Comparison of ENCODE assay signal across 8 cellular contexts in the genomic region with DNA sequence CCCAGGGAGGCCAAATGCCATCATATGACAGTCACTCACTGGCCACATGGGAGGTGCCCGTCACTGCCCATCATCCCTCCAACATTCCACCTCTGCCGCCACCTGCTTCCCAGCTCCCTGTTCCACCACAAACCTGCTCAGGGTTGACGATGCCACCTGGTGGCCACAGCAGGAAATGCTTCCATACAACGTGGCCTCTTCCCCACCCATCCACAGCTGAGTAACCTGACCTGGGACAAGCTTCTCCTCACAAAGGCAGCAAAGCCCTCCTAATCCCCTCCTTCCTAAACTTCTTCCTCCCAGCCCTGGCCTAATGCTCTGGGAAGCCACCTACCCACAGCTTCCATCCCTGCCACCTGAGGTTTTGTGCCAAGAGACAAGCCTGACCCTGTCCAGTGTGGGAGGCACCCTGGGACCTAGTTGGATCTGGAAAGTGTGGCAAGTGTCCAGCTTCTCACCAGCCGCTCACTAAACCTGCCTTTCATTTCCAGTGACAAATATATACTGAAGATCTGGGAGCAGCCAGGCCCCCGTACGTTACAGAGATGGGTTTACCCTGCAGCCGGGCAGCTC.
DNase-seq lines count a peak whose midpoint lies in the region; TF ChIP-seq lines count a peak whose summit lies in the region.

No MANE protein-coding gene starts in this region.

- H2AFZ ChIP-seq in SU-DHL-6 (ENCODE audit: low read depth, low read length, severe bottlenecking): no peak overlapping the region

- H3K36me3 ChIP-seq in BLaER1 (no peaks in the 10 kb centered on the region), SU-DHL-6 (ENCODE audit: low read length) (no peaks in the 10 kb centered on the region)

- H3K4me2 ChIP-seq in BLaER1 (peak overlapping the region; percentile 76), SU-DHL-6 (ENCODE audit: low read depth, low read length, poor library complexity, severe bottlenecking) (no peak overlapping the region)

- peaks cover 48% of the 10 kb centered on the region for H3K4me1 ChIP-seq in BLaER1

- TF ChIP-seq CTCF in GM12874 (IDR thresholded peaks at IDR 0.05; ENCODE audit: insufficient read depth, low read depth, low read length) (peak; percentile 73), SU-DHL-6 (IDR thresholded peaks at IDR 0.05; ENCODE audit: insufficient read depth, low read length, poor library complexity, severe bottlenecking) (peak; percentile 43), fibroblast of mammary gland (conservative IDR thresholded peaks at IDR 0.05; ENCODE audit: control insufficient read depth, insufficient read depth, low read depth, low read length) (peak; percentile 76), coronary artery (IDR thresholded peaks at IDR 0.05) (no peak)

- peaks cover 45% of the 10 kb centered on the region for H3K27me3 ChIP-seq in BLaER1
- no peaks in the 10 kb centered on the region for H3K27me3 ChIP-seq in SU-DHL-6 (ENCODE audit: low read length)

- H3K4me3 ChIP-seq in BLaER1: no peak overlapping the region
- no peak overlapping the region for H3K4me3 ChIP-seq in SU-DHL-6 (ENCODE audit: insufficient read depth, low read length, poor library complexity, severe bottlenecking)
- H3K4me3 ChIP-seq in fibroblast of mammary gland (ENCODE audit: control insufficient read depth, low read depth, low read length): no peak overlapping the region
- H3K4me3 ChIP-seq in coronary artery: no peak overlapping the region

- H3F3A ChIP-seq in SU-DHL-6 (ENCODE audit: insufficient read depth): 0 out of 2 replicates have a peak, but pooled peaks cover 3% of the 10 kb centered on the region

- H4K20me1 ChIP-seq in BLaER1: peaks cover 24% of the 10 kb centered on the region
- H4K20me1 ChIP-seq in SU-DHL-6 (ENCODE audit: low read depth, low read length): no peaks in the 10 kb centered on the region

- H3K27ac ChIP-seq in BLaER1 (peak overlapping the region; percentile 39; the same call in 1 of the 2 replicates), SU-DHL-6 (ENCODE audit: low read depth, low read length) (no peak overlapping the region), coronary artery (no peak overlapping the region)

- intact Hi-C loops in posterior cingulate gyrus (cut with DNase I): no loop called here

- H3K9ac ChIP-seq in BLaER1 (0 out of 2 replicates have a peak overlapping the region, but pooled peaks have one; percentile 26), SU-DHL-6 (ENCODE audit: low read length) (no peak overlapping the region)

- H3K79me2 ChIP-seq in SU-DHL-6 (ENCODE audit: insufficient read depth, low read length): no peaks in the 10 kb centered on the region

- H3K9me3 ChIP-seq in BLaER1: peaks cover 10% of the 10 kb centered on the region
- H3K9me3 ChIP-seq in SU-DHL-6 (ENCODE audit: insufficient read depth, low read length): no peaks in the 10 kb centered on the region

- peak; percentile 47 for DNase-seq in fibroblast of mammary gland (ENCODE audit: low read depth)
- peak; percentile 71 for DNase-seq in stimulated activated CD8-positive, alpha-beta memory T cell treated with anti-CD3 and anti-CD28 coated beads, Interleukin-4, amount 100 ng/mL, for 48 hours
- DNase-seq in NCI-H2107 (lab: John Stamatoyannopoulos, UW): no peak
- DNase-seq in coronary artery (ENCODE audit: low spot score): no peak
- DNase-seq in posterior cingulate gyrus: no peak

- no peaks in the 10 kb centered on the region for H3K9me2 ChIP-seq in SU-DHL-6 (replicated peaks; ENCODE audit: insufficient read depth, low read length)

Comparison
In these comparisons a context has a peak if more than half of its experiments do, and no peak if none do; other contexts are left out.
1. DNase-seq: peak in fibroblast of mammary gland (single experiment) and stimulated activated CD8-positive, alpha-beta memory T cell treated with anti-CD3 and anti-CD28 coated beads, Interleukin-4, amount 100 ng/mL, for 48 hours (single experiment); none in NCI-H2107 (single experiment), coronary artery (single experiment) and posterior cingulate gyrus (0 of 10).